In genomic region chr17:74936470-74936799, GRCh38 we compare ENCODE assay signal across 19 cellular contexts. TPM values are rescaled to one million over a fixed set of nuclear protein-coding genes. Genes with fewer than 3 reads are reported as not detected.
DNase-seq lines count a peak whose midpoint lies in the region; ATAC-seq and TF ChIP-seq lines count a peak whose summit lies in the region.
"Had no signal": no experiment of that assay in that cellular context is flagged by ENCODE, and none has a peak within 500 bp of the region (broad histone marks: within the 10 kb centered on the region; RNA-seq: fewer than 3 reads in every experiment).

No MANE protein-coding gene starts in this region.

- peaks cover 2% of the 10 kb centered on the region; the same call in 1 of the 2 replicates for H3K4me1 Mint-ChIP-seq in WTC11
- H3K4me1 Mint-ChIP-seq: CD4-positive, CD25-positive, alpha-beta regulatory T cell had no signal

- no peak for TF ChIP-seq EP300 in suprapubic skin (IDR thresholded peaks at IDR 0.05)

- peaks cover 75% of the 10 kb centered on the region for H3K27me3 ChIP-seq in hepatocyte
- peaks cover 68% of the 10 kb centered on the region for H3K27me3 ChIP-seq in suprapubic skin

- POLR2A ChIA-PET in WTC11 (lab: Charles Lee): no interaction called here

- ATAC-seq in WTC11 (no peak), GM21786 (IDR thresholded peaks at IDR 0.05; ENCODE audit: unreplicated experiment) (no peak)

- no peak overlapping the region for H3K27ac Mint-ChIP-seq in WTC11
- H3K27ac Mint-ChIP-seq: CD4-positive, CD25-positive, alpha-beta regulatory T cell had no signal

- no peaks in the 10 kb centered on the region for H3K9me2 ChIP-seq in hepatocyte (replicated peaks; ENCODE audit: insufficient read depth)

- CTCF ChIA-PET in WTC11 (lab: Charles Lee): interaction anchor here (1.3 to 3.8 kb wide), 7 partner anchors 13 to 25 kb away, joined by 3 to 24 read pairs (median 12); partner anchors contain the start of gene OTOP2

- H3K4me1 ChIP-seq in hepatocyte (ENCODE audit: insufficient read depth) (peaks cover 7% of the 10 kb centered on the region), suprapubic skin (peaks cover 11% of the 10 kb centered on the region)
- H3K4me1 ChIP-seq: HAP-1 had no signal

- no peak for TF ChIP-seq CTCF in WTC11 (IDR thresholded peaks at IDR 0.05)
- TF ChIP-seq CTCF in hepatocyte (IDR thresholded peaks at IDR 0.05; ENCODE audit: poor library complexity): no peak
- no peak for TF ChIP-seq CTCF in suprapubic skin (IDR thresholded peaks at IDR 0.05)

- H3K79me2 ChIP-seq in hepatocyte: no peaks in the 10 kb centered on the region

- no peak for TF ChIP-seq POLR2A in suprapubic skin (IDR thresholded peaks at IDR 0.05)

- DNase-seq in NCI-H345 (lab: John Stamatoyannopoulos, UW): peak; percentile 7
- DNase-seq in NCI-H345 treated with DMSO at 0.1 percent for 48 hours (lab: John Stamatoyannopoulos, UW; ENCODE audit: unreplicated experiment): no peak
- DNase-seq in WTC11 (ENCODE audit: low spot score): no peak
- no peak for DNase-seq in hepatocyte (ENCODE audit: low spot score)
- DNase-seq in suprapubic skin (ENCODE audit: low spot score in 2 of 2): no peak
- DNase-seq in OCI-M2 (lab: John Stamatoyannopoulos, UW; ENCODE audit: unreplicated experiment): no peak
- DNase-seq in activated CD4-positive, CD25-positive, alpha-beta regulatory T cell (lab: John Stamatoyannopoulos, UW): no peak
- DNase-seq: CD4-positive, CD25-positive, alpha-beta regulatory T cell; COR-L47; NCI-H1092 treated with DMSO at 0.1 percent for 48 hours; NCI-H2081; NCI-H510A treated with DMSO at 0.1 percent for 48 hours; OCI-M1; RPMI8226 had no signal

- H3K4me3 ChIP-seq in hepatocyte (no peak overlapping the region), suprapubic skin (peak overlapping the region; percentile 17)
- H3K4me3 ChIP-seq: HAP-1 had no signal

- peak overlapping the region; percentile 39 for H3K4me3 Mint-ChIP-seq in WTC11

- H3K27ac ChIP-seq in hepatocyte: no peak overlapping the region
- H3K27ac ChIP-seq in suprapubic skin: no peak overlapping the region
- H3K27ac ChIP-seq: 22Rv1 had no signal

- no peaks in the 10 kb centered on the region for H3K36me3 ChIP-seq in hepatocyte (replicated peaks; ENCODE audit: insufficient read depth, low read depth)
- no peaks in the 10 kb centered on the region for H3K36me3 ChIP-seq in suprapubic skin
- H3K36me3 ChIP-seq: HAP-1 had no signal

- H3K9me3 ChIP-seq in hepatocyte (ENCODE audit: low read depth): no peaks in the 10 kb centered on the region
- no peaks in the 10 kb centered on the region for H3K9me3 ChIP-seq in suprapubic skin
- H3K9me3 ChIP-seq: HAP-1 had no signal

- peak overlapping the region; percentile 67 for H3K4me2 ChIP-seq in hepatocyte

- H3K9me3 Mint-ChIP-seq in WTC11: no peaks in the 10 kb centered on the region

- H2AFZ ChIP-seq in hepatocyte: no peak overlapping the region

- H3K36me3 Mint-ChIP-seq in WTC11: no peaks in the 10 kb centered on the region
- H3K36me3 Mint-ChIP-seq: CD4-positive, CD25-positive, alpha-beta regulatory T cell had no signal

- H4K20me1 ChIP-seq in hepatocyte (ENCODE audit: insufficient read depth, poor library complexity, severe bottlenecking): no peaks in the 10 kb centered on the region

- peaks cover 80% of the 10 kb centered on the region for H3K27me3 Mint-ChIP-seq in WTC11 (ENCODE audit: low read depth)

- 35% methylated on average over 12 of the region's 12 CpGs for WGBS in hepatocyte (ENCODE audit: low lambda C conversion rate, missing lambda C conversion rate)
- 7% methylated on average over 6 of the region's 12 CpGs for WGBS in suprapubic skin

TF ChIP-seq in WTC11, 78 proteins besides CTCF, POLR2A, EP300 and RAD21:
- no peak for TF ChIP-seq RELA (CRISPR knock-in tag; IDR thresholded peaks at IDR 0.05; ENCODE audit: borderline replicate concordance)
- TF ChIP-seq JAZF1 (CRISPR knock-in tag; IDR thresholded peaks at IDR 0.05): no peak
- TF ChIP-seq NR3C1 (CRISPR knock-in tag; conservative IDR thresholded peaks at IDR 0.05; ENCODE audit: low read depth): no peak
- no peak for TF ChIP-seq ERG (CRISPR knock-in tag; IDR thresholded peaks at IDR 0.05)
- no peak for TF ChIP-seq ZNF423 (CRISPR knock-in tag; IDR thresholded peaks at IDR 0.05)
- no peak for TF ChIP-seq CREB1 (CRISPR knock-in tag; IDR thresholded peaks at IDR 0.05)
- TF ChIP-seq ZNF317 (CRISPR knock-in tag; IDR thresholded peaks at IDR 0.05; ENCODE audit: borderline replicate concordance, low read depth): no peak
- TF ChIP-seq STAT6 (CRISPR knock-in tag; conservative IDR thresholded peaks at IDR 0.05; ENCODE audit: low read depth): no peak
- no peak for TF ChIP-seq ATF3 (CRISPR knock-in tag; conservative IDR thresholded peaks at IDR 0.05)
- no peak for TF ChIP-seq HMGA2 (CRISPR knock-in tag; IDR thresholded peaks at IDR 0.05)
- TF ChIP-seq CREM (CRISPR knock-in tag; IDR thresholded peaks at IDR 0.05): no peak
- TF ChIP-seq FOXK1 (CRISPR knock-in tag; IDR thresholded peaks at IDR 0.05): no peak

RNA-seq across cellular contexts. Expression of gene OTOP3, which starts 0.7 kb away (rescaled TPM):
- total RNA-seq in WTC11 (2021) (not detected in 3 replicates), hepatocyte (0.43 and 0.60 TPM in 2 replicates), suprapubic skin (under 1 TPM in 2 of 4 donors, not detected in 2; 0.65 to 0.98 TPM)
- not detected in 2 replicates for polyA plus RNA-seq in hepatocyte
- total RNA-seq: CD4-positive, CD25-positive, alpha-beta regulatory T cell; LHCN-M2 had no signal
- polyA plus RNA-seq: AG04450; CD4-positive, CD25-positive, alpha-beta regulatory T cell had no signal

RNA-seq across cellular contexts. Expression of gene OTOP2, which starts 12.4 kb away (rescaled TPM):
- total RNA-seq in WTC11 (2021): not detected in 3 replicates
- 0.16 and 1.1 TPM in 2 replicates for total RNA-seq in hepatocyte
- 0.19 TPM in 1 of 2 replicates, not detected in the other for polyA plus RNA-seq in hepatocyte
- total RNA-seq in suprapubic skin: under 1 TPM in 1 of 4 donors, not detected in 3; 0.49 TPM
- total RNA-seq: CD4-positive, CD25-positive, alpha-beta regulatory T cell; LHCN-M2 had no signal
- polyA plus RNA-seq: AG04450; CD4-positive, CD25-positive, alpha-beta regulatory T cell had no signal

RNA-seq across cellular contexts. Expression of gene USH1G, which starts 13.4 kb away (rescaled TPM):
- total RNA-seq in WTC11 (2021): 1.9 to 2.9 TPM (median 2.6 TPM) in 3 replicates
- 0.48 and 1.6 TPM in 2 replicates for total RNA-seq in hepatocyte
- polyA plus RNA-seq in hepatocyte: 0.46 and 0.65 TPM in 2 replicates
- 1 to 10 TPM; 1.1 to 3.7 (median 1.9) TPM for total RNA-seq in suprapubic skin
- total RNA-seq: CD4-positive, CD25-positive, alpha-beta regulatory T cell; LHCN-M2 had no signal
- polyA plus RNA-seq: AG04450; CD4-positive, CD25-positive, alpha-beta regulatory T cell had no signal

RNA-seq across cellular contexts. Expression of gene HID1, which starts 36.1 kb away (rescaled TPM):
- total RNA-seq in WTC11 (2021): 16.7 to 19.4 TPM (median 19.3 TPM) in 3 replicates
- total RNA-seq in hepatocyte: 13.2 and 15.3 TPM in 2 replicates
- polyA plus RNA-seq in hepatocyte: 43.4 and 55.5 TPM in 2 replicates
- 10 to 100 TPM in 2 of 4 donors, 1 to 10 TPM in 2; 3.4 to 13.7 (median 9.5) TPM for total RNA-seq in suprapubic skin
- total RNA-seq: LHCN-M2 had no signal

RNA-seq across cellular contexts. Expression of gene FADS6, which starts 43.0 kb away (rescaled TPM):
- total RNA-seq in WTC11 (2021): 1.1 to 2.2 TPM (median 1.2 TPM) in 3 replicates
- total RNA-seq in hepatocyte: 4.0 and 4.2 TPM in 2 replicates
- 1.4 and 4.3 TPM in 2 replicates for polyA plus RNA-seq in hepatocyte
- total RNA-seq in suprapubic skin: 10 to 100 TPM in 2 of 4 donors, 1 to 10 TPM in 2; 4.9 to 11.6 (median 8.1) TPM
- total RNA-seq: CD4-positive, CD25-positive, alpha-beta regulatory T cell; LHCN-M2 had no signal
- polyA plus RNA-seq: AG04450; CD4-positive, CD25-positive, alpha-beta regulatory T cell had no signal
